Comparison of ENCODE assay signal across 16 cellular contexts in the genomic region with DNA sequence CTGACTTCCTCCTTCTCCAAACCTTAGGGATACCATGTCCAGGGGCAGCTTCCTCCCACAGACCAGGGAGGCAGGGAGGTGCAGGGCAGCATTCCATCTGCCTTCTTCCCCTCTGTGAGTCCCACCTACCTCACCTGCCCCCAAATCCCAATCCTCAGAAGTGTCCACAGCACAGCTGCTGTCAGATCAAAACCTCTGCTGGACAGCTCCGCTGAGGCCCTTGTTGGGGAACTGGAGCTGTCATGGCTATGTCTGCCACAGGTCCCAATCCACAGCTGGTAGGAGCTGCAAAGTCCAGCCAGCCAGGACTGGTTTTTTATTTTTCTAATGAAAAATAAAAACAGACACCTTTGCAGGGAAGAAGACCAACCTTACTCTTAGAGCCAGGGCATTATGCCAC. TPM values are rescaled to one million over a fixed set of nuclear protein-coding genes. Genes with fewer than 3 reads are reported as not detected.
"Had no signal": no experiment of that assay in that cellular context is flagged by ENCODE, and none has a peak within 500 bp of the region (broad histone marks: within the 10 kb centered on the region; RNA-seq: fewer than 3 reads in every experiment).

No MANE protein-coding gene starts in this region.

- H3K9me3 ChIP-seq: ascending aorta had no signal

- H3K27ac Mint-ChIP-seq: activated naive CD8-positive, alpha-beta T cell treated with anti-CD3 and anti-CD28 coated beads, Interleukin-2, amount 50 U/mL, for 24 hours; immature natural killer cell; T-helper 2 cell treated with Interferon-gamma antibody and Interleukin-4, amounts not matched to agents 5 μg/mL and 100 μg/mL, for 36 hours had no signal

- H2AFZ ChIP-seq: parathyroid adenoma had no signal

- H3K4me1 Mint-ChIP-seq: activated naive CD8-positive, alpha-beta T cell treated with anti-CD3 and anti-CD28 coated beads, Interleukin-2, amount 50 U/mL, for 24 hours; immature natural killer cell had no signal

- H3K9me3 Mint-ChIP-seq: activated naive CD8-positive, alpha-beta T cell treated with anti-CD3 and anti-CD28 coated beads, Interleukin-2, amount 50 U/mL, for 24 hours; immature natural killer cell; T-helper 2 cell treated with Interferon-gamma antibody and Interleukin-4, amounts not matched to agents 5 μg/mL and 100 μg/mL, for 36 hours had no signal

- DNase-seq: activated CD4-positive, alpha-beta T cell treated with anti-CD3 and anti-CD28 coated beads, Interleukin-2, amount 50 U/mL, for 1 hour; activated naive CD4-positive, alpha-beta T cell; activated naive CD8-positive, alpha-beta T cell treated with anti-CD3 and anti-CD28 coated beads, Interleukin-2, amount 50 U/mL, for 24 hours; activated T-cell treated with anti-CD3 and anti-CD28 coated beads for 4 hours; dorsolateral prefrontal cortex; hypothalamus; immature natural killer cell; stimulated activated CD4-positive, alpha-beta T cell treated with anti-CD3 and anti-CD28 coated beads, Interleukin-1b, Interleukin-23, amount 100 ng/mL, for 48 hours; SW 1271 had no signal

- H3K79me2 ChIP-seq: parathyroid adenoma had no signal

- H3K4me3 ChIP-seq: ascending aorta, dorsolateral prefrontal cortex, lung had no signal

- H3K36me3 Mint-ChIP-seq: immature natural killer cell had no signal

- H3K36me3 ChIP-seq: ascending aorta had no signal

- H3K27me3 ChIP-seq: ascending aorta had no signal

- H3K9ac ChIP-seq: parathyroid adenoma had no signal

- H3K27ac ChIP-seq: ascending aorta, dorsolateral prefrontal cortex, parathyroid adenoma had no signal

- H3K4me1 ChIP-seq: ascending aorta, parathyroid adenoma had no signal

- H3K4me3 Mint-ChIP-seq: activated naive CD8-positive, alpha-beta T cell treated with anti-CD3 and anti-CD28 coated beads, Interleukin-2, amount 50 U/mL, for 24 hours; immature natural killer cell; T-helper 2 cell treated with Interferon-gamma antibody and Interleukin-4, amounts not matched to agents 5 μg/mL and 100 μg/mL, for 36 hours had no signal

RNA-seq across cellular contexts. Expression of a gene that starts 40.7 kb away (rescaled TPM):
- total RNA-seq: ascending aorta, bronchial epithelial cell, lung, urinary bladder had no signal
- polyA plus RNA-seq: esophagus, immature natural killer cell, lung, urinary bladder had no signal
